10 cellular contexts compared by ENCODE assay signal in the genomic region with DNA sequence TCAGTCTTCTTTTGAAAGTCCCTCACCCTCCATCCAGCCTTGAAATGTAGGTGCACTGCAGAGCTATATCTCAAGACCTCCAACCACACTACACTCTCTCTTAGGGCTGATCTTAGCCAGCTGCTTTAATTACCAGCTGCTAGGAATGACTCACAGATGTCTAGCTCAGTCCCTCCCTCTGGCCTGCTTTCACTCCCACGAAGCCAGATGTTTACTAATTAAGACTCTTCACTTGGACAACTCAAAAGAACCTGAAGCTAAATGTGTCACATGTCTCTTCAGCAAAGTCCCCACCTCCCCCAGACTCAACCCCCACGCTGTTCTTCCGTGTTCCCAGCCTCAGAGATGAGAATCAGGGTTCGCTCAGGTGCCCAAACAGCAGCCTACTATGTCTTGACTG. TPM values are rescaled to one million over a fixed set of nuclear protein-coding genes. Genes with fewer than 3 reads are reported as not detected.
DNase-seq lines count a peak whose midpoint lies in the region; ATAC-seq and TF ChIP-seq lines count a peak whose summit lies in the region.
"Had no signal": no experiment of that assay in that cellular context is flagged by ENCODE, and none has a peak within 500 bp of the region (broad histone marks: within the 10 kb centered on the region; RNA-seq: fewer than 3 reads in every experiment).

No MANE protein-coding gene starts in this region.

- peaks cover 39% of the 10 kb centered on the region for H3K36me3 Mint-ChIP-seq in activated CD4-positive, alpha-beta T cell treated with anti-CD3 and anti-CD28 coated beads, Interleukin-2, amount 10 ng/mL, durations not matched to agents 24 days and 14 days (ENCODE audit: low read depth)
- H3K36me3 Mint-ChIP-seq in T-cell = peaks cover 35% of the 10 kb centered on the region

- TF ChIP-seq CTCF in sigmoid colon (IDR thresholded peaks at IDR 0.05) = no peak

- H3K27ac ChIP-seq in epithelial cell of prostate (peak overlapping the region; percentile 40), sigmoid colon (no peak overlapping the region)

- peaks cover 22 to 38% (median 29%) of the 10 kb centered on the region in 4 donors for H3K36me3 ChIP-seq in sigmoid colon

- H3K4me1 ChIP-seq in sigmoid colon = peaks cover 0 to 38% (median 33%) of the 10 kb centered on the region in 4 donors

- peaks cover 1% of the 10 kb centered on the region for H3K27me3 Mint-ChIP-seq in activated CD4-positive, alpha-beta T cell treated with anti-CD3 and anti-CD28 coated beads, Interleukin-2, amount 10 ng/mL, durations not matched to agents 24 days and 14 days
- no peaks in the 10 kb centered on the region for H3K27me3 Mint-ChIP-seq in T-cell

- TF ChIP-seq POLR2A in sigmoid colon (IDR thresholded peaks at IDR 0.05) = no peak

- DNase-seq in activated CD4-positive, alpha-beta T cell treated with anti-CD3 and anti-CD28 coated beads, Interleukin-2, amount 10 ng/mL, durations not matched to agents 24 days and 14 days = no peak
- DNase-seq in activated CD4-positive, alpha-beta T cell treated with anti-CD3 and anti-CD28 coated beads for 48 hours = no peak
- DNase-seq in NCI-H226 = peak; percentile 18
- peak; percentile 18 for DNase-seq in epithelial cell of prostate (ENCODE audit: low read depth, low spot score)
- DNase-seq in sigmoid colon = peak; percentile 29
- no peak for DNase-seq in T-cell
- DNase-seq in CD1c-positive myeloid dendritic cell (ENCODE audit: extremely low spot score) = no peak
- DNase-seq: C1 segment of cervical spinal cord had no signal

- peaks cover 35% of the 10 kb centered on the region for H3K4me1 Mint-ChIP-seq in activated CD4-positive, alpha-beta T cell treated with anti-CD3 and anti-CD28 coated beads, Interleukin-2, amount 10 ng/mL, durations not matched to agents 24 days and 14 days
- peaks cover 43 to 53% (median 49%) of the 10 kb centered on the region in 3 donors for H3K4me1 Mint-ChIP-seq in T-cell

- H3K27me3 ChIP-seq in sigmoid colon = no peaks in the 10 kb centered on the region
- H3K27me3 ChIP-seq: esophagus muscularis mucosa had no signal

- H3K27ac Mint-ChIP-seq in activated CD4-positive, alpha-beta T cell treated with anti-CD3 and anti-CD28 coated beads, Interleukin-2, amount 10 ng/mL, durations not matched to agents 24 days and 14 days = peak overlapping the region; percentile 63
- H3K27ac Mint-ChIP-seq in T-cell = no peak overlapping the region

- CTCF ChIA-PET in T-cell (lab: Charles Lee) = no interaction called here

- WGBS in sigmoid colon, 2 donors = 69 to 70% methylated on average over 4 of the region's 4 CpGs

- TF ChIP-seq EP300 in sigmoid colon (IDR thresholded peaks at IDR 0.05) = no peak

- peak overlapping the region; percentile 18 for H3K4me3 Mint-ChIP-seq in activated CD4-positive, alpha-beta T cell treated with anti-CD3 and anti-CD28 coated beads, Interleukin-2, amount 10 ng/mL, durations not matched to agents 24 days and 14 days
- peak overlapping the region in 1 of 3 donors; percentile 9 for H3K4me3 Mint-ChIP-seq in T-cell

- ATAC-seq in T-cell (replicated peaks in 1 of 4) (no peak), GM18907 (IDR thresholded peaks at IDR 0.05; ENCODE audit: unreplicated experiment) (no peak)

- intact Hi-C loops in activated CD4-positive, alpha-beta T cell treated with anti-CD3 and anti-CD28 coated beads, Interleukin-2, amount 10 ng/mL, durations not matched to agents 24 days and 14 days (cut with micrococcal nuclease) = loop anchor here (10.0 kb wide), 1 partner anchor 342 kb away; a partner anchor contains a TSS
- intact Hi-C loops in sigmoid colon (cut with DNase I) = no loop called here

- H3K9me3 Mint-ChIP-seq in activated CD4-positive, alpha-beta T cell treated with anti-CD3 and anti-CD28 coated beads, Interleukin-2, amount 10 ng/mL, durations not matched to agents 24 days and 14 days = no peaks in the 10 kb centered on the region
- no peaks in the 10 kb centered on the region for H3K9me3 Mint-ChIP-seq in T-cell

- POLR2A ChIA-PET in T-cell (lab: Charles Lee) = no interaction called here

- H3K4me3 ChIP-seq in sigmoid colon = no peak overlapping the region
- H3K4me3 ChIP-seq: esophagus muscularis mucosa had no signal

- no peaks in the 10 kb centered on the region for H3K9me3 ChIP-seq in sigmoid colon
- H3K9me3 ChIP-seq: esophagus muscularis mucosa had no signal

RNA-seq across cellular contexts. Expression of a gene that starts 2.6 kb away (rescaled TPM):
- total RNA-seq in activated CD4-positive, alpha-beta T cell treated with anti-CD3 and anti-CD28 coated beads, Interleukin-2, amount 10 ng/mL, durations not matched to agents 24 days and 14 days = 54.3 and 56.5 TPM in 2 replicates
- total RNA-seq in sigmoid colon (10 to 100 TPM; 35.0 to 74.2 (median 44.6) TPM), T-cell (10 to 100 TPM; 60.3 to 72.8 (median 61.4) TPM)
- polyA plus RNA-seq in sigmoid colon = 10 to 100 TPM in 2 of 3 donors, 1 to 10 TPM in 1; 9.0 to 37.5 (median 15.0) TPM

RNA-seq across cellular contexts. Expression of a gene that starts 2.8 kb away (rescaled TPM):
- total RNA-seq in activated CD4-positive, alpha-beta T cell treated with anti-CD3 and anti-CD28 coated beads, Interleukin-2, amount 10 ng/mL, durations not matched to agents 24 days and 14 days = 17.5 and 18.0 TPM in 2 replicates
- total RNA-seq in sigmoid colon (10 to 100 TPM; 12.8 to 31.9 (median 16.2) TPM), T-cell (10 to 100 TPM; 14.6 to 26.8 (median 18.7) TPM)
- 10 to 100 TPM in 1 of 3 donors, 1 to 10 TPM in 2; 6.7 to 19.7 (median 7.2) TPM for polyA plus RNA-seq in sigmoid colon

Comparison
In these comparisons a context has a peak if more than half of its experiments do, and no peak if none do; other contexts are left out.
1. DNase-seq: peak in NCI-H226 (single experiment), epithelial cell of prostate (single experiment) and sigmoid colon (single experiment); none in activated CD4-positive, alpha-beta T cell treated with anti-CD3 and anti-CD28 coated beads, Interleukin-2, amount 10 ng/mL, durations not matched to agents 24 days and 14 days (single experiment), activated CD4-positive, alpha-beta T cell treated with anti-CD3 and anti-CD28 coated beads for 48 hours (single experiment), T-cell (0 of 34) and CD1c-positive myeloid dendritic cell (single experiment).